Comparison of ENCODE assay signal across 18 cellular contexts in the genomic region with DNA sequence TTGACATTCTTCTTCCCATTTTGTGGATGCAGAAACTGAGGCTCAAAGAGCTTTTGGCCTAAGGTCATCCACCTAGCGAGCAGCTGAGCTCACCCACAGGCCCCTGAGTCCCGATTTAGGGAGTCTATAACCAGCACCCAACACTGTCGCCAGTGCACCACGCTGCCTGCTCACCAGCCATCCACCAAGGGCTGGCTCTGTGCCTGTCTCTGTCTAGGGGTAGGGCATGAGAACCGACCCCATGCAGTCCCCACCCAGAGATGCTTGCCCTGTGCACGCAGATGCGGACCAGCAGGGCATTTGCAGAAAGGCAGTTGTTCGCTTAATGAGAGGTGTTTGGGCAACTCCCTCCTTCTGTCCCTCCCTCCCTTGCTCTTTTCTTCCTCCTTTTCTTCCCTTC.
A peak's percentile ranks its signal among the peaks of the same experiment; 100 is the strongest.
DNase-seq lines count a peak whose midpoint lies in the region; ATAC-seq, FAIRE-seq and TF ChIP-seq lines count a peak whose summit lies in the region.
"Had no signal": no experiment of that assay in that cellular context is flagged by ENCODE, and none has a peak within 500 bp of the region (broad histone marks: within the 10 kb centered on the region; RNA-seq: fewer than 3 reads in every experiment).

No MANE protein-coding gene starts in this region.

- no peaks in the 10 kb centered on the region for H3K36me3 ChIP-seq in BLaER1 treated with 17β-estradiol and CSF1 and Interleukin-3, amounts not matched to agents 10 nM and 100 nM
- H3K36me3 ChIP-seq in gastrocnemius medialis (no peaks in the 10 kb centered on the region), Peyer's patch (no peaks in the 10 kb centered on the region)

- ATAC-seq in activated CD8-positive, alpha-beta T cell treated with anti-CD3 and anti-CD28 coated beads for 36 hours, result no peak
- no peak for ATAC-seq in naive thymus-derived CD8-positive, alpha-beta T cell
- no peak for ATAC-seq in gastrocnemius medialis
- no peak for ATAC-seq in GM18858 (IDR thresholded peaks at IDR 0.05; ENCODE audit: unreplicated experiment)
- ATAC-seq: right cardiac atrium, SK-N-SH treated with all-trans-retinoic acid at 6 μM for 48 hours had no signal

- intact Hi-C loops in activated CD8-positive, alpha-beta T cell treated with anti-CD3 and anti-CD28 coated beads for 36 hours (cut with micrococcal nuclease), result no loop called here
- intact Hi-C loops in gastrocnemius medialis (cut with DNase I; ENCODE audit: low total_unique reads), result no loop called here

- H3K9me3 ChIP-seq in BLaER1 treated with 17β-estradiol and CSF1 and Interleukin-3, amounts not matched to agents 10 nM and 100 nM (replicated peaks in 1 of 11), result no peaks in the 10 kb centered on the region
- H3K9me3 ChIP-seq in gastrocnemius medialis (no peaks in the 10 kb centered on the region), Peyer's patch (no peaks in the 10 kb centered on the region)

- peak overlapping the region in 3 of 11 experiments; percentile 75 to 85 (median 83); a peak in 5 of 22 replicates for H3K9ac ChIP-seq in BLaER1 treated with 17β-estradiol and CSF1 and Interleukin-3, amounts not matched to agents 10 nM and 100 nM

- H3K27ac ChIP-seq in BLaER1 treated with 17β-estradiol and CSF1 and Interleukin-3, amounts not matched to agents 10 nM and 100 nM, result peak overlapping the region in 6 of 11 experiments; percentile 72 to 94 (median 88); a peak in 11 of 22 replicates
- H3K27ac ChIP-seq in gastrocnemius medialis, result no peak overlapping the region
- peak overlapping the region in 1 of 4 donors; percentile 88 for H3K27ac ChIP-seq in Peyer's patch

- no peaks in the 10 kb centered on the region for H3K9me3 Mint-ChIP-seq in activated CD8-positive, alpha-beta T cell treated with anti-CD3 and anti-CD28 coated beads for 36 hours
- no peaks in the 10 kb centered on the region for H3K9me3 Mint-ChIP-seq in naive thymus-derived CD8-positive, alpha-beta T cell
- H3K9me3 Mint-ChIP-seq: nephron had no signal

- H3K4me1 Mint-ChIP-seq in activated CD8-positive, alpha-beta T cell treated with anti-CD3 and anti-CD28 coated beads for 36 hours (ENCODE audit: low read depth), result peaks cover 91% of the 10 kb centered on the region
- H3K4me1 Mint-ChIP-seq in naive thymus-derived CD8-positive, alpha-beta T cell, result peaks cover 36 to 93% (median 77%) of the 10 kb centered on the region in 4 donors

- H3K36me3 Mint-ChIP-seq in activated CD8-positive, alpha-beta T cell treated with anti-CD3 and anti-CD28 coated beads for 36 hours (ENCODE audit: low read depth), result peaks cover 1% of the 10 kb centered on the region
- H3K36me3 Mint-ChIP-seq in naive thymus-derived CD8-positive, alpha-beta T cell, result no peaks in the 10 kb centered on the region

- peaks cover 44 to 84% (median 81%) of the 10 kb centered on the region in 10 experiments for H3K4me1 ChIP-seq in BLaER1 treated with 17β-estradiol and CSF1 and Interleukin-3, amounts not matched to agents 10 nM and 100 nM
- H3K4me1 ChIP-seq in gastrocnemius medialis (peaks cover 2 to 8% of the 10 kb centered on the region in 2 donors), Peyer's patch (peaks cover 5 to 39% (median 21%) of the 10 kb centered on the region in 4 donors)

- POLR2A ChIA-PET in activated CD8-positive, alpha-beta T cell treated with anti-CD3 and anti-CD28 coated beads for 36 hours (lab: Charles Lee), result interaction anchor here (1.0 to 3.6 kb wide), 7 partner anchors 8 to 173 kb away, joined by 4 to 27 read pairs (median 9); a partner anchor contains a TSS
- POLR2A ChIA-PET in naive thymus-derived CD8-positive, alpha-beta T cell (lab: Charles Lee), result interaction anchor here (1.0 to 6.9 kb wide), 6 partner anchors 9 to 239 kb away, joined by 3 to 61 read pairs (median 4); a partner anchor contains a TSS

- peak overlapping the region; percentile 9 to 93 (median 89); a peak in 20 of 22 replicates for H3K4me2 ChIP-seq in BLaER1 treated with 17β-estradiol and CSF1 and Interleukin-3, amounts not matched to agents 10 nM and 100 nM

- H3K4me3 ChIP-seq in BLaER1 treated with 17β-estradiol and CSF1 and Interleukin-3, amounts not matched to agents 10 nM and 100 nM, result no peak overlapping the region; a peak in 1 of 20 replicates
- no peak overlapping the region for H3K4me3 ChIP-seq in gastrocnemius medialis
- H3K4me3 ChIP-seq in Peyer's patch, result no peak overlapping the region

- no peak for TF ChIP-seq POLR2A in GM12891 (IDR thresholded peaks at IDR 0.05; ENCODE audit: low read depth, low read length)
- TF ChIP-seq POLR2A in gastrocnemius medialis (IDR thresholded peaks at IDR 0.05), result no peak
- no peak for TF ChIP-seq POLR2A in Peyer's patch (IDR thresholded peaks at IDR 0.05)

- no peak overlapping the region for H3K4me3 Mint-ChIP-seq in activated CD8-positive, alpha-beta T cell treated with anti-CD3 and anti-CD28 coated beads for 36 hours
- peak overlapping the region in 2 of 10 donors; percentile 24 to 30 for H3K4me3 Mint-ChIP-seq in naive thymus-derived CD8-positive, alpha-beta T cell
- H3K4me3 Mint-ChIP-seq: nephron had no signal

- peaks cover 0 to 38% (median 5%) of the 10 kb centered on the region in 11 experiments; a peak in 8 of 22 replicates for H4K20me1 ChIP-seq in BLaER1 treated with 17β-estradiol and CSF1 and Interleukin-3, amounts not matched to agents 10 nM and 100 nM

- H3K27me3 Mint-ChIP-seq in activated CD8-positive, alpha-beta T cell treated with anti-CD3 and anti-CD28 coated beads for 36 hours, result no peaks in the 10 kb centered on the region
- H3K27me3 Mint-ChIP-seq in naive thymus-derived CD8-positive, alpha-beta T cell, result peaks cover 0 to 2% (median 0%) of the 10 kb centered on the region in 5 donors

- CTCF ChIA-PET in activated CD8-positive, alpha-beta T cell treated with anti-CD3 and anti-CD28 coated beads for 36 hours (lab: Charles Lee), result interaction anchor here (1.2 to 4.7 kb wide), 4 partner anchors 92 to 105 kb away, joined by 3 to 21 read pairs (median 13); a partner anchor contains a TSS

- TF ChIP-seq CTCF in activated CD8-positive, alpha-beta T cell treated with anti-CD3 and anti-CD28 coated beads for 36 hours (IDR thresholded peaks at IDR 0.05), result no peak
- TF ChIP-seq CTCF in gastrocnemius medialis (IDR thresholded peaks at IDR 0.05 in 4 of 5, conservative IDR thresholded peaks at IDR 0.05 in 1 of 5) (no peak), Peyer's patch (IDR thresholded peaks at IDR 0.05) (no peak)

- DNase-seq in GM12891 (ENCODE audit: insufficient read length, low spot score), result no peak
- no peak for DNase-seq in activated CD8-positive, alpha-beta T cell treated with anti-CD3 and anti-CD28 coated beads for 36 hours
- peak in 1 of 10 donors; percentile 55 for DNase-seq in naive thymus-derived CD8-positive, alpha-beta T cell
- no peak for DNase-seq in SIG-M5 treated with dmso at 0.1 percent for 504 hours (lab: John Stamatoyannopoulos, UW; ENCODE audit: unreplicated experiment)
- DNase-seq in gastrocnemius medialis, result no peak
- no peak for DNase-seq in Peyer's patch
- DNase-seq: activated CD4-positive, CD25-positive, alpha-beta regulatory T cell treated with anti-CD3 and anti-CD28 coated beads, Interleukin-2, amount 50 U/mL, for 72 hours; central memory CD4-positive, alpha-beta T cell; NCI-H2081 treated with DMSO at 0.1 percent for 48 hours; NK-92 treated with Interleukin-12 subunit alpha and Interleukin-12 subunit beta, amount 100 ng/mL, for 24 hours; stimulated activated CD4-positive, alpha-beta T cell treated with anti-CD3 and anti-CD28 coated beads, Interleukin-4, amount 100 ng/mL, for 1 hour; stimulated activated naive CD4-positive, alpha-beta T cell had no signal

- peaks cover 0 to 21% (median 17%) of the 10 kb centered on the region in 11 experiments; a peak in 17 of 22 replicates for H3K27me3 ChIP-seq in BLaER1 treated with 17β-estradiol and CSF1 and Interleukin-3, amounts not matched to agents 10 nM and 100 nM
- H3K27me3 ChIP-seq in gastrocnemius medialis (no peaks in the 10 kb centered on the region), Peyer's patch (no peaks in the 10 kb centered on the region)

- peak overlapping the region; percentile 100 for H3K27ac Mint-ChIP-seq in activated CD8-positive, alpha-beta T cell treated with anti-CD3 and anti-CD28 coated beads for 36 hours
- peak overlapping the region in 9 of 10 donors; percentile 38 to 99 (median 88) for H3K27ac Mint-ChIP-seq in naive thymus-derived CD8-positive, alpha-beta T cell

- peak; percentile 33 for FAIRE-seq in GM12891 (lab: Jason Lieb, UNC)
- FAIRE-seq: kidney had no signal

- in situ Hi-C loops in gastrocnemius medialis (cut with MboI; ENCODE audit: low sequenced_read_pairs in 4 of 4), result no loop called here

TF ChIP-seq in GM12891, 5 proteins besides CTCF, POLR2A, EP300 and RAD21:
- TF ChIP-seq POLR2AphosphoS5 (IDR thresholded peaks at IDR 0.05; ENCODE audit: low read depth, low read length) (no peak), TAF1 (IDR thresholded peaks at IDR 0.05; ENCODE audit: low read depth, low read length) (no peak)

Comparison
In these comparisons a context has a peak if more than half of its experiments do, and no peak if none do; other contexts are left out.
1. H3K27ac ChIP-seq: peak in BLaER1 treated with 17β-estradiol and CSF1 and Interleukin-3, amounts not matched to agents 10 nM and 100 nM (6 of 11); none in gastrocnemius medialis (0 of 4).